ENCODE assay signal across 10 cellular contexts in genomic region chr3:194497799-194498575, GRCh38. TPM values are rescaled to one million over a fixed set of nuclear protein-coding genes. Genes with fewer than 3 reads are reported as not detected.
DNase-seq lines count a peak whose midpoint lies in the region; ATAC-seq and TF ChIP-seq lines count a peak whose summit lies in the region.
"Had no signal": no experiment of that assay in that cellular context is flagged by ENCODE, and none has a peak within 500 bp of the region (broad histone marks: within the 10 kb centered on the region; RNA-seq: fewer than 3 reads in every experiment).

No MANE protein-coding gene starts in this region.

- no peak overlapping the region for H3K4me3 ChIP-seq in mucosa of descending colon
- H3K4me3 ChIP-seq in OCI-LY7 (ENCODE audit: low read depth, low read length, poor library complexity, severe bottlenecking): no peak overlapping the region

- intact Hi-C loops in Right ventricle myocardium inferior (cut with DNase I) (no loop called here), cardiac septum (cut with DNase I) (no loop called here), mucosa of descending colon (cut with DNase I, micrococcal nuclease) (no loop called here), OCI-LY7 (cut with micrococcal nuclease; ENCODE audit: unreplicated experiment) (no loop called here)

- no peaks in the 10 kb centered on the region for H3K36me3 ChIP-seq in mucosa of descending colon (ENCODE audit: low read depth)
- no peaks in the 10 kb centered on the region for H3K36me3 ChIP-seq in OCI-LY7 (ENCODE audit: insufficient read depth, low read length)

- no peak for DNase-seq in Right ventricle myocardium inferior (ENCODE audit: missing footprints)
- DNase-seq in cardiac septum (ENCODE audit: low spot score): no peak
- DNase-seq in chondrocyte (ENCODE audit: low spot score): no peak
- DNase-seq in mucosa of descending colon: peak in 1 of 3 donors; percentile 69
- DNase-seq in superior temporal gyrus (ENCODE audit: extremely low spot score): no peak
- DNase-seq in OCI-LY7 (ENCODE audit: low spot score): no peak
- no peak for DNase-seq in cortex of kidney (lab: John Stamatoyannopoulos, UW)
- DNase-seq: NCI-H1436 treated with DMSO at 0.1 percent for 48 hours had no signal

- TF ChIP-seq CTCF in chondrocyte (IDR thresholded peaks at IDR 0.05): no peak
- no peak for TF ChIP-seq CTCF in mucosa of descending colon (IDR thresholded peaks at IDR 0.05)
- no peak for TF ChIP-seq CTCF in OCI-LY7 (conservative IDR thresholded peaks at IDR 0.05; ENCODE audit: low read length)

- no peak overlapping the region for H2AFZ ChIP-seq in OCI-LY7 (ENCODE audit: low read length)

- no peaks in the 10 kb centered on the region for H3K27me3 Mint-ChIP-seq in chondrocyte (ENCODE audit: low read depth)
- H3K27me3 Mint-ChIP-seq: memory B cell had no signal

- peak overlapping the region; percentile 18 for H3K27ac Mint-ChIP-seq in chondrocyte (ENCODE audit: unreplicated experiment)
- H3K27ac Mint-ChIP-seq: memory B cell had no signal

- no peak overlapping the region for H3K27ac ChIP-seq in OCI-LY7 (ENCODE audit: low read depth, low read length, poor library complexity, severe bottlenecking)

- ATAC-seq in Right ventricle myocardium inferior: peak; percentile 85
- ATAC-seq in mucosa of descending colon: peak; percentile 94
- no peak for ATAC-seq in GM19328 (IDR thresholded peaks at IDR 0.05; ENCODE audit: unreplicated experiment)

- H3K4me1 Mint-ChIP-seq in chondrocyte (ENCODE audit: low read depth): peaks cover 39% of the 10 kb centered on the region

- H3K4me1 ChIP-seq in mucosa of descending colon (ENCODE audit: low read depth) (peaks cover 30% of the 10 kb centered on the region), OCI-LY7 (ENCODE audit: insufficient read depth, low read length, poor library complexity, severe bottlenecking) (peaks cover 5% of the 10 kb centered on the region)

- H3K9me3 ChIP-seq in mucosa of descending colon (no peaks in the 10 kb centered on the region), OCI-LY7 (ENCODE audit: low read length) (no peaks in the 10 kb centered on the region)

- no TSS peak for BruUV-seq in OCI-LY7 (replicated peaks; lab: Mats Ljungman, UMichigan)

- CTCF ChIA-PET in OCI-LY7 (lab: Charles Lee; ENCODE audit: unreplicated experiment): no interaction called here

- H3K79me2 ChIP-seq in OCI-LY7 (ENCODE audit: insufficient read depth, low read depth, low read length): no peaks in the 10 kb centered on the region

- POLR2A ChIA-PET in OCI-LY7 (lab: Charles Lee): interaction anchor here (0.6 to 1.4 kb wide), 5 partner anchors 7 to 173 kb away, joined by 3 to 5 read pairs (median 3); no protein-coding TSS in a partner anchor

- H3K4me2 ChIP-seq in OCI-LY7 (ENCODE audit: low read length): no peak overlapping the region

- no peak overlapping the region for H3K4me3 Mint-ChIP-seq in chondrocyte (ENCODE audit: unreplicated experiment)
- H3K4me3 Mint-ChIP-seq: memory B cell had no signal

- H3K9me3 Mint-ChIP-seq in chondrocyte (ENCODE audit: low read depth): no peaks in the 10 kb centered on the region
- H3K9me3 Mint-ChIP-seq: memory B cell had no signal

- H3K9me2 ChIP-seq in OCI-LY7 (ENCODE audit: insufficient read depth, low read length): no peaks in the 10 kb centered on the region

- no peaks in the 10 kb centered on the region for H4K20me1 ChIP-seq in OCI-LY7 (ENCODE audit: insufficient read depth, low read length)

- no peaks in the 10 kb centered on the region for H3K36me3 Mint-ChIP-seq in chondrocyte (ENCODE audit: low read depth)
- H3K36me3 Mint-ChIP-seq: memory B cell had no signal

RNA-seq across cellular contexts. Expression of gene ATP13A3, which starts 11.2 kb away (rescaled TPM):
- 55.3 TPM for total RNA-seq in Right ventricle myocardium inferior
- 217 TPM for total RNA-seq in cardiac septum
- total RNA-seq in chondrocyte: 65.7 to 92.4 TPM (median 87.7 TPM) in 3 replicates
- total RNA-seq in mucosa of descending colon: 10 to 100 TPM; 76.2 to 96.1 (median 83.9) TPM
- total RNA-seq in OCI-LY7 (2014; rRNA removed; shearing (Covaris generic)): 84.5 and 103 TPM in 2 replicates
- 69.5 and 79.5 TPM in 2 replicates for total RNA-seq in OCI-LY7 (2022)
